In genomic region chr22:29459773-29460172, GRCh38 we compare ENCODE assay signal across 28 cellular contexts. TPM values are rescaled to one million over a fixed set of nuclear protein-coding genes. Genes with fewer than 3 reads are reported as not detected.
"Had no signal": no experiment of that assay in that cellular context is flagged by ENCODE, and none has a peak within 500 bp of the region (broad histone marks: within the 10 kb centered on the region; RNA-seq: fewer than 3 reads in every experiment).

No MANE protein-coding gene starts in this region.

- H3K4me1 Mint-ChIP-seq: activated CD4-positive, alpha-beta memory T cell treated with anti-CD3 and anti-CD28 coated beads, Interleukin-2, amount 10 ng/mL, durations not matched to agents 7 days and 5 days; activated CD4-positive, alpha-beta T cell treated with anti-CD3 and anti-CD28 coated beads for 36 hours; activated naive CD4-positive, alpha-beta T cell treated with anti-CD3 and anti-CD28 coated beads, Interleukin-2, amount 10 ng/mL, durations not matched to agents 7 days and 5 days; activated naive CD8-positive, alpha-beta T cell treated with anti-CD3 and anti-CD28 coated beads for 36 hours; activated T-helper 17 cell treated with anti-CD3 and anti-CD28 coated beads, Interleukin-2, amount 50 U/mL, for 72 hours had no signal

- H3K36me3 Mint-ChIP-seq: activated naive CD4-positive, alpha-beta T cell treated with anti-CD3 and anti-CD28 coated beads, Interleukin-2, amount 10 ng/mL, durations not matched to agents 7 days and 5 days; activated naive CD8-positive, alpha-beta T cell treated with anti-CD3 and anti-CD28 coated beads for 36 hours had no signal

- H3K4me2 ChIP-seq: SK-N-SH had no signal

- H3K27me3 Mint-ChIP-seq: activated CD4-positive, alpha-beta memory T cell treated with anti-CD3 and anti-CD28 coated beads, Interleukin-2, amount 10 ng/mL, durations not matched to agents 7 days and 5 days; activated CD4-positive, alpha-beta T cell treated with anti-CD3 and anti-CD28 coated beads for 36 hours; activated naive CD4-positive, alpha-beta T cell treated with anti-CD3 and anti-CD28 coated beads, Interleukin-2, amount 10 ng/mL, durations not matched to agents 7 days and 5 days; activated naive CD8-positive, alpha-beta T cell treated with anti-CD3 and anti-CD28 coated beads for 36 hours; activated T-helper 17 cell treated with anti-CD3 and anti-CD28 coated beads, Interleukin-2, amount 50 U/mL, for 72 hours had no signal

- H3K4me3 ChIP-seq: Peyer's patch, SJCRH30 had no signal

- H3K36me3 ChIP-seq: Peyer's patch, SJCRH30 had no signal

- H3K9ac ChIP-seq: SK-N-SH had no signal

- H3K4me1 ChIP-seq: Peyer's patch, SJCRH30 had no signal

- DNase-seq: activated CD4-positive, alpha-beta memory T cell treated with anti-CD3 and anti-CD28 coated beads, Interleukin-2, amount 10 ng/mL, durations not matched to agents 7 days and 5 days; activated CD4-positive, alpha-beta T cell treated with anti-CD3 and anti-CD28 coated beads for 36 hours; activated CD4-positive, alpha-beta T cell treated with anti-CD3 and anti-CD28 coated beads, Interleukin-2, amount 50 U/mL, for 1 hour; activated gamma-delta T cell treated with Interleukin-2 at 50 U/mL for 16 hours; activated naive CD4-positive, alpha-beta T cell treated with anti-CD3 and anti-CD28 coated beads, Interleukin-2, amount 10 ng/mL, durations not matched to agents 7 days and 5 days; activated naive CD8-positive, alpha-beta T cell treated with anti-CD3 and anti-CD28 coated beads for 36 hours; activated T-cell treated with anti-CD3 and anti-CD28 coated beads for 4 hours; activated T-cell treated with anti-CD3 and anti-CD28 coated beads, Interleukin-2, amount 50 U/mL, for 48 hours; cerebellar nuclear complex; MM.1S; NCI-H1105 treated with DMSO at 0.1 percent for 48 hours; NCI-H1436 treated with DMSO at 0.1 percent for 48 hours; NCI-H187; NCI-H2081 treated with DMSO at 0.1 percent for 48 hours; NCI-H2171 treated with DMSO at 0.1 percent for 48 hours; NCI-H510A treated with DMSO at 0.1 percent for 48 hours; NCI-H69; NK-92 treated with Interleukin-12 subunit alpha and Interleukin-12 subunit beta, amount 100 ng/mL, for 24 hours; Peyer's patch; Right ventricle myocardium superior; SJCRH30; SK-N-SH; T-helper 1 cell had no signal

- H3K27ac ChIP-seq: Peyer's patch, RWPE1, SJCRH30, VCaP had no signal

- H3K9me3 ChIP-seq: Peyer's patch, SJCRH30, SK-N-SH had no signal

- H3K4me3 Mint-ChIP-seq: activated CD4-positive, alpha-beta memory T cell treated with anti-CD3 and anti-CD28 coated beads, Interleukin-2, amount 10 ng/mL, durations not matched to agents 7 days and 5 days; activated CD4-positive, alpha-beta T cell treated with anti-CD3 and anti-CD28 coated beads for 36 hours; activated naive CD4-positive, alpha-beta T cell treated with anti-CD3 and anti-CD28 coated beads, Interleukin-2, amount 10 ng/mL, durations not matched to agents 7 days and 5 days; activated naive CD8-positive, alpha-beta T cell treated with anti-CD3 and anti-CD28 coated beads for 36 hours; activated T-helper 17 cell treated with anti-CD3 and anti-CD28 coated beads, Interleukin-2, amount 50 U/mL, for 72 hours had no signal

- ATAC-seq: activated CD4-positive, alpha-beta T cell treated with anti-CD3 and anti-CD28 coated beads for 36 hours; activated T-helper 17 cell treated with anti-CD3 and anti-CD28 coated beads, Interleukin-2, amount 50 U/mL, for 72 hours had no signal

- H3K27ac Mint-ChIP-seq: activated CD4-positive, alpha-beta memory T cell treated with anti-CD3 and anti-CD28 coated beads, Interleukin-2, amount 10 ng/mL, durations not matched to agents 7 days and 5 days; activated CD4-positive, alpha-beta T cell treated with anti-CD3 and anti-CD28 coated beads for 36 hours; activated naive CD4-positive, alpha-beta T cell treated with anti-CD3 and anti-CD28 coated beads, Interleukin-2, amount 10 ng/mL, durations not matched to agents 7 days and 5 days; activated naive CD8-positive, alpha-beta T cell treated with anti-CD3 and anti-CD28 coated beads for 36 hours; activated T-helper 17 cell treated with anti-CD3 and anti-CD28 coated beads, Interleukin-2, amount 50 U/mL, for 72 hours had no signal

- H3K27me3 ChIP-seq: Peyer's patch, SJCRH30 had no signal

- H3K9me3 Mint-ChIP-seq: activated CD4-positive, alpha-beta memory T cell treated with anti-CD3 and anti-CD28 coated beads, Interleukin-2, amount 10 ng/mL, durations not matched to agents 7 days and 5 days; activated naive CD4-positive, alpha-beta T cell treated with anti-CD3 and anti-CD28 coated beads, Interleukin-2, amount 10 ng/mL, durations not matched to agents 7 days and 5 days; activated naive CD8-positive, alpha-beta T cell treated with anti-CD3 and anti-CD28 coated beads for 36 hours; activated T-helper 17 cell treated with anti-CD3 and anti-CD28 coated beads, Interleukin-2, amount 50 U/mL, for 72 hours had no signal

RNA-seq across cellular contexts. Expression of gene NEFH, which starts 20.2 kb away (rescaled TPM):
- total RNA-seq: SJCRH30 had no signal

RNA-seq across cellular contexts. Expression of gene RFPL1, which starts 21.4 kb away (rescaled TPM):
- total RNA-seq: activated CD4-positive, alpha-beta memory T cell treated with anti-CD3 and anti-CD28 coated beads, Interleukin-2, amount 10 ng/mL, durations not matched to agents 7 days and 5 days; activated CD4-positive, alpha-beta T cell treated with anti-CD3 and anti-CD28 coated beads for 36 hours; activated CD8-positive, alpha-beta memory T cell treated with anti-CD3 and anti-CD28 coated beads for 36 hours; activated naive CD8-positive, alpha-beta T cell treated with anti-CD3 and anti-CD28 coated beads for 36 hours; activated T-helper 17 cell treated with anti-CD3 and anti-CD28 coated beads, Interleukin-2, amount 50 U/mL, for 72 hours; cardiac septum; Peyer's patch; Right ventricle myocardium superior; SJCRH30 had no signal
- polyA plus RNA-seq: SK-N-SH had no signal
